ENCODE assay signal across 1 cellular context in the genomic region with DNA sequence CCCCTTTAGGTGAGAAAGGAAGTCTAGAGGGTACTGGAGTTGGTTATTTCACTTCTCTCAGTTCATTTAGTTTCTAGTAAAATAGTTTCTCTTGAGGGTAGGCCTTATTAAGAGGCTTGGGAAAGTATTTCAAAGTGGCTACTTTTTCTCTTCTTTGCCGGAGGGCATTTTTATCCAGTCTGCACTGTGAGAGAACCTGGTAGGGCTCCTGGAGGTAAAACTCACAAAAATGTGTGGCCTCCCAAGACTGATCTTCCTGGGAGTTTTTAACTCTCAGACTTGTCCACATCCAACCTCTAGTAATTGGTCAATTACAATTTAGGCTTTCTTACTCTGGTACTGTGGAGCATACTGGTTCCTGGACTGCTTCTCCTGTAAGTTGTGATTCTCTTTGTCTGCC.
TF ChIP-seq lines count a peak whose summit lies in the region.

No MANE protein-coding gene starts in this region.

TF ChIP-seq in GM23338, 12 proteins besides CTCF, POLR2A, EP300 and RAD21 (continued from another document):
- TF ChIP-seq JUNB (IDR thresholded peaks at IDR 0.05; ENCODE audit: unreplicated experiment) (no peak), CREB1 (CRISPR knock-in tag; IDR thresholded peaks at IDR 0.05; ENCODE audit: low read depth) (no peak)
